ENCODE assay signal across 9 cellular contexts in the genomic region with DNA sequence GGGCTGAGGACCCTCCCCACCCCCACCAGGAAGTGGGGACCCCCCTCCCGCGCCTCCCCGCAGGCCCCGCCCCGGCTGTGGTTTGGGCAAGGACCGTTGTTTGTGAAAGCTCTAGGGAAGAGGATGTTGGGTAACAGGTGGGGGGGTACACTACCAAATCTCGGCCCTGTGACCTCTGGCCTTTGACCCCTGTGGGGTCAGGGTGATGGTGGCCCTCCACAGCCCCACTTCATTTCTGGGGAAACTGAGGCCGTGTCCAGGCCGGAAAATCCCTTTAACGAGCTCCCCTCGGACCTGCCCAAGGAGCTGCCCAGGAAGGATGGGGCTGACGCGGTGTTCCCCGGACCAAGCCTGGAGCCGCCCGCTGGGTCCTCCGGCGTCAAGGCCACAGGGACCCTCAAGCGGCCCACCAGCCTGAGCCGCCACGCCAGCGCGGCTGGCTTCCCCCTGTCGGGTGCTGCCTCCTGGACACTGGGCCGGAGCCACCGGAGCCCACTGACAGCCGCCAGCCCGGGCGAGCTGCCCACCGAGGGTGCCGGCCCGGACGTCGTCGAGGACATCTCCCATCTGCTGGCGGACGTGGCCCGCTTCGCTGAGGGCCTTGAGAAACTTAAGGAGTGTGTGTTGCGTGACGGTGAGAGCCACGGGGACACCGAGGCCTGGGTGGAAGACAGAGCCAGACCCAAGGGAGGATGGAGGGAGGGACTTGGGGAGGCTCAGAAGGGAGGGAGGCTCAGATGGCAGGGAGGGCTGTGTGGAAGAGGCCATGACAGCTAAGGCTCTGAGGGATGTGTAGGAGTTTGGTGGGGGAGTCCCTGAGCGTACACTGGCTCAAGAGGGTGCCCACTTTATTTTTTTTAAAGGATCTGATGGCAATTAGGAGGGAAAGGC. TPM values are rescaled to one million over a fixed set of nuclear protein-coding genes. Genes with fewer than 3 reads are reported as not detected.
DNase-seq lines count a peak whose midpoint lies in the region; ATAC-seq and TF ChIP-seq lines count a peak whose summit lies in the region.
"Had no signal": no experiment of that assay in that cellular context is flagged by ENCODE, and none has a peak within 500 bp of the region (broad histone marks: within the 10 kb centered on the region; RNA-seq: fewer than 3 reads in every experiment).

No MANE protein-coding gene starts in this region.

- H4K20me1 ChIP-seq in KMS-11 (ENCODE audit: insufficient read depth) (no peaks in the 10 kb centered on the region), GM23248 (ENCODE audit: insufficient read depth) (no peaks in the 10 kb centered on the region), smooth muscle cell (ENCODE audit: low read depth) (peaks cover 10% of the 10 kb centered on the region)

- H3K4me3 ChIP-seq in KMS-11 (IDR thresholded peaks at IDR 0.05; ENCODE audit: insufficient read depth, low read depth, low read length), result no peak overlapping the region
- H3K4me3 ChIP-seq in stomach, result peak overlapping the region; percentile 42 to 62 (median 50)
- H3K4me3 ChIP-seq in GM23248, result no peak overlapping the region
- no peak overlapping the region for H3K4me3 ChIP-seq in smooth muscle cell

- TF ChIP-seq EP300 in stomach (IDR thresholded peaks at IDR 0.05), result no peak

- no peaks in the 10 kb centered on the region for H3K9me3 ChIP-seq in stomach
- H3K9me3 ChIP-seq in GM23248 (ENCODE audit: low read depth), result no peaks in the 10 kb centered on the region
- no peaks in the 10 kb centered on the region for H3K9me3 ChIP-seq in smooth muscle cell (replicated peaks; ENCODE audit: low read depth)

- no peak for TF ChIP-seq POLR2A in stomach (IDR thresholded peaks at IDR 0.05)
- TF ChIP-seq POLR2A in erythroblast (IDR thresholded peaks at IDR 0.05; ENCODE audit: low read length), result no peak

- in situ Hi-C loops in GM23248 (cut with MboI), result no loop called here

- H3F3A ChIP-seq in GM23248 (ENCODE audit: insufficient read depth) (no peaks in the 10 kb centered on the region), smooth muscle cell (ENCODE audit: low read depth) (peaks cover 5% of the 10 kb centered on the region)

- H3K9me2 ChIP-seq in GM23248 (ENCODE audit: insufficient read depth), result no peaks in the 10 kb centered on the region

- H3K36me3 ChIP-seq in KMS-11 (ENCODE audit: insufficient read depth), result no peaks in the 10 kb centered on the region
- peaks cover 0 to 17% (median 0%) of the 10 kb centered on the region in 4 donors for H3K36me3 ChIP-seq in stomach
- H3K36me3 ChIP-seq in GM23248 (ENCODE audit: low read depth), result no peaks in the 10 kb centered on the region
- no peaks in the 10 kb centered on the region for H3K36me3 ChIP-seq in smooth muscle cell (ENCODE audit: low read depth)
- H3K36me3 ChIP-seq: cardiac muscle cell had no signal

- 59 to 73% (median 64%) methylated on average over 32 to 44 of the region's 44 CpGs for WGBS in stomach, 5 donors
- WGBS in GM23248 (ENCODE audit: low coverage in 1 of 2, low lambda C conversion rate in 2 of 2, missing lambda C conversion rate in 2 of 2), 2 experiments, result 65 to 76% methylated on average over 33 to 35 of the region's 44 CpGs
- 94% methylated on average over 41 of the region's 44 CpGs for WGBS in smooth muscle cell (ENCODE audit: low lambda C conversion rate)

- H3K27ac ChIP-seq in KMS-11, result no peak overlapping the region; the same call in 1 of the 2 replicates
- peak overlapping the region; percentile 1 to 87 (median 77) for H3K27ac ChIP-seq in stomach
- no peak overlapping the region for H3K27ac ChIP-seq in GM23248
- H3K27ac ChIP-seq in smooth muscle cell (ENCODE audit: low read depth), result no peak overlapping the region
- H3K27ac ChIP-seq: cardiac muscle cell had no signal

- TF ChIP-seq CTCF in KMS-11 (conservative IDR thresholded peaks at IDR 0.05; ENCODE audit: low read depth, low read length) (no peak), stomach (IDR thresholded peaks at IDR 0.05) (no peak), smooth muscle cell (IDR thresholded peaks at IDR 0.05; ENCODE audit: borderline replicate concordance, insufficient read depth, poor library complexity, severe bottlenecking) (no peak)

- H2AFZ ChIP-seq in KMS-11 (ENCODE audit: low read depth), result no peak overlapping the region
- no peak overlapping the region for H2AFZ ChIP-seq in GM23248
- no peak overlapping the region for H2AFZ ChIP-seq in smooth muscle cell (ENCODE audit: low read depth)

- peaks cover 20% of the 10 kb centered on the region for H3K79me2 ChIP-seq in KMS-11 (ENCODE audit: insufficient read depth, low read depth)
- no peaks in the 10 kb centered on the region for H3K79me2 ChIP-seq in GM23248 (ENCODE audit: insufficient read depth)
- no peaks in the 10 kb centered on the region for H3K79me2 ChIP-seq in smooth muscle cell (ENCODE audit: low read depth)

- H3K27me3 ChIP-seq in KMS-11 (ENCODE audit: insufficient read depth, low read depth), result no peaks in the 10 kb centered on the region
- peaks cover 0 to 78% (median 39%) of the 10 kb centered on the region in 3 donors for H3K27me3 ChIP-seq in stomach
- H3K27me3 ChIP-seq in GM23248 (replicated peaks; ENCODE audit: insufficient read depth), result peaks cover 31% of the 10 kb centered on the region
- peaks cover 39% of the 10 kb centered on the region for H3K27me3 ChIP-seq in smooth muscle cell (ENCODE audit: low read depth)

- H3K4me2 ChIP-seq in KMS-11 (peak overlapping the region; percentile 64), GM23248 (ENCODE audit: unreplicated experiment) (no peak overlapping the region), smooth muscle cell (no peak overlapping the region)

- DNase-seq in activated CD4-positive, alpha-beta T cell treated with anti-CD3 and anti-CD28 coated beads, Interleukin-2, amount 50 U/mL, for 1 hour, result peak; percentile 68
- DNase-seq in Right ventricle myocardium inferior (ENCODE audit: missing footprints), result peak; percentile 88
- DNase-seq in stomach, result no peak
- DNase-seq in GM23248, result no peak
- DNase-seq in SW 1271 (lab: John Stamatoyannopoulos, UW), result no peak
- DNase-seq in smooth muscle cell (lab: John Stamatoyannopoulos, UW; ENCODE audit: unreplicated experiment), result no peak
- no peak for DNase-seq in erythroblast (lab: John Stamatoyannopoulos, UW)

- H3K9ac ChIP-seq in KMS-11 (peak overlapping the region; percentile 57; the same call in 1 of the 2 replicates), GM23248 (no peak overlapping the region), smooth muscle cell (ENCODE audit: low read depth) (no peak overlapping the region)

- H3K4me1 ChIP-seq in KMS-11 (ENCODE audit: low read depth, poor library complexity, severe bottlenecking), result peaks cover 13% of the 10 kb centered on the region
- peaks cover 54 to 91% (median 71%) of the 10 kb centered on the region in 4 donors for H3K4me1 ChIP-seq in stomach
- H3K4me1 ChIP-seq in GM23248 (ENCODE audit: insufficient read depth), result no peaks in the 10 kb centered on the region
- peaks cover 6% of the 10 kb centered on the region for H3K4me1 ChIP-seq in smooth muscle cell (ENCODE audit: low read depth)

- ATAC-seq in Right ventricle myocardium inferior, result peak; percentile 37

- intact Hi-C loops in Right ventricle myocardium inferior (cut with DNase I), result no loop called here
- intact Hi-C loops in stomach (cut with DNase I; ENCODE audit: low total_unique reads), result no loop called here

RNA-seq across cellular contexts. Expression of gene ARHGAP45, which starts 1.4 kb away (rescaled TPM):
- total RNA-seq in Right ventricle myocardium inferior, result 6.6 TPM
- total RNA-seq in stomach, result 100 to 1,000 TPM in 1 of 5 donors, 10 to 100 TPM in 4; 14.3 to 211 (median 22.3) TPM
- polyA plus RNA-seq in stomach, result 10 to 100 TPM; 12.2 to 15.4 (median 14.0) TPM
- 1.5 and 6.3 TPM in 2 replicates for total RNA-seq in GM23248 (2014; rRNA removed; shearing (Covaris generic))
- 3.2 and 3.5 TPM in 2 replicates for polyA plus RNA-seq in GM23248 (2016; fragmentation: Nextera tagmentation; extraction: Ambion mirVana)
- total RNA-seq in smooth muscle cell, result 4.4 and 8.7 TPM in 2 replicates
- 8.0 and 13.9 TPM in 2 replicates for polyA plus RNA-seq in smooth muscle cell

RNA-seq across cellular contexts. Expression of gene POLR2E, which starts 26.8 kb away (rescaled TPM):
- 142 TPM for total RNA-seq in Right ventricle myocardium inferior
- 100 to 1,000 TPM in 1 of 5 donors, 10 to 100 TPM in 4; 24.5 to 361 (median 40.6) TPM for total RNA-seq in stomach
- polyA plus RNA-seq in stomach, result 100 to 1,000 TPM; 109 to 128 (median 123) TPM
- total RNA-seq in GM23248 (2014; rRNA removed; shearing (Covaris generic)), result 172 and 233 TPM in 2 replicates
- polyA plus RNA-seq in GM23248 (2016; fragmentation: Nextera tagmentation; extraction: Ambion mirVana), result 336 and 347 TPM in 2 replicates
- 99.1 and 114 TPM in 2 replicates for total RNA-seq in smooth muscle cell
- 235 and 260 TPM in 2 replicates for polyA plus RNA-seq in smooth muscle cell

RNA-seq across cellular contexts. Expression of gene ABCA7, which starts 28.4 kb away (rescaled TPM):
- total RNA-seq in Right ventricle myocardium inferior (7.7 TPM), stomach (100 to 1,000 TPM in 1 of 5 donors, 10 to 100 TPM in 3, 1 to 10 TPM in 1; 5.1 to 144 (median 38.8) TPM), smooth muscle cell (4.1 and 5.0 TPM in 2 replicates)
- polyA plus RNA-seq in stomach (10 to 100 TPM; 14.2 to 31.6 (median 22.0) TPM), GM23248 (2016; fragmentation: Nextera tagmentation; extraction: Ambion mirVana) (1.7 and 2.6 TPM in 2 replicates), smooth muscle cell (11.8 and 26.5 TPM in 2 replicates)
- total RNA-seq in GM23248 (2014; rRNA removed; shearing (Covaris generic)), result 1.1 and 2.1 TPM in 2 replicates

RNA-seq across cellular contexts. Expression of gene GPX4, which starts 35.4 kb away (rescaled TPM):
- 361 TPM for total RNA-seq in Right ventricle myocardium inferior
- 100 to 1,000 TPM in 4 of 5 donors, 10 to 100 TPM in 1; 90.0 to 710 (median 158) TPM for total RNA-seq in stomach
- 100 to 1,000 TPM; 433 to 532 (median 509) TPM for polyA plus RNA-seq in stomach
- 298 and 323 TPM in 2 replicates for total RNA-seq in GM23248 (2014; rRNA removed; shearing (Covaris generic))
- polyA plus RNA-seq in GM23248 (2016; fragmentation: Nextera tagmentation; extraction: Ambion mirVana), result 601 and 607 TPM in 2 replicates
- total RNA-seq in smooth muscle cell, result 319 and 325 TPM in 2 replicates
- polyA plus RNA-seq in smooth muscle cell, result 441 and 450 TPM in 2 replicates

RNA-seq across cellular contexts. Expression of gene CNN2, which starts 41.9 kb away (rescaled TPM):
- total RNA-seq in Right ventricle myocardium inferior, result 69.3 TPM
- total RNA-seq in stomach, result 10 to 100 TPM in 4 of 5 donors, 1 to 10 TPM in 1; 7.0 to 98.5 (median 56.4) TPM
- polyA plus RNA-seq in stomach, result 10 to 100 TPM; 85.1 to 93.9 (median 91.8) TPM
- 239 and 244 TPM in 2 replicates for total RNA-seq in GM23248 (2014; rRNA removed; shearing (Covaris generic))
- 400 and 415 TPM in 2 replicates for polyA plus RNA-seq in GM23248 (2016; fragmentation: Nextera tagmentation; extraction: Ambion mirVana)
- 150 and 155 TPM in 2 replicates for total RNA-seq in smooth muscle cell
- 392 and 404 TPM in 2 replicates for polyA plus RNA-seq in smooth muscle cell

Comparison
In these comparisons a context has a peak if more than half of its experiments do, and no peak if none do; other contexts are left out.
1. H3K27ac ChIP-seq: peak in stomach (5 of 5); none in KMS-11 (single experiment), GM23248 (single experiment) and smooth muscle cell (single experiment).
2. H3K4me3 ChIP-seq: peak in stomach (4 of 4); none in KMS-11 (single experiment), GM23248 (single experiment) and smooth muscle cell (single experiment).
3. DNase-seq: peak in activated CD4-positive, alpha-beta T cell treated with anti-CD3 and anti-CD28 coated beads, Interleukin-2, amount 50 U/mL, for 1 hour (single experiment) and Right ventricle myocardium inferior (single experiment); none in stomach (single experiment), GM23248 (single experiment), SW 1271 (0 of 2), smooth muscle cell (single experiment) and erythroblast (0 of 2).